Comparison of ENCODE assay signal across 10 cellular contexts in genomic region chr20:49483018-49483705, GRCh38. TPM values are rescaled to one million over a fixed set of nuclear protein-coding genes. Genes with fewer than 3 reads are reported as not detected.
A peak's percentile ranks its signal among the peaks of the same experiment; 100 is the strongest.
DNase-seq lines count a peak whose midpoint lies in the region; ATAC-seq and TF ChIP-seq lines count a peak whose summit lies in the region.
"Had no signal": no experiment of that assay in that cellular context is flagged by ENCODE, and none has a peak within 500 bp of the region (broad histone marks: within the 10 kb centered on the region; RNA-seq: fewer than 3 reads in every experiment).

No MANE protein-coding gene starts in this region.

- H3K4me3 ChIP-seq in iPS DF 6.9 (ENCODE audit: low read length) (peak overlapping the region; percentile 50; the same call in 1 of the 2 replicates), sigmoid colon (peak overlapping the region; percentile 60 to 79 (median 73))
- H3K4me3 ChIP-seq in effector memory CD4-positive, alpha-beta T cell (ENCODE audit: insufficient read depth, low read depth, low read length, poor library complexity, severe bottlenecking) = no peak overlapping the region

- TF ChIP-seq POLR2A in sigmoid colon (IDR thresholded peaks at IDR 0.05) = no peak

- no peaks in the 10 kb centered on the region for H3K36me3 Mint-ChIP-seq in T-cell

- in situ Hi-C loops in GM13977 (cut with MboI; ENCODE audit: low pct_unique_long_range_greater_than_20kb, low sequenced_read_pairs, unreplicated experiment) = no loop called here

- H3K4me1 Mint-ChIP-seq in T-cell = peaks cover 7 to 9% (median 7%) of the 10 kb centered on the region in 3 donors

- H3K9me3 ChIP-seq in iPS DF 6.9 (ENCODE audit: control insufficient read depth, insufficient read depth, low read length) (no peaks in the 10 kb centered on the region), sigmoid colon (no peaks in the 10 kb centered on the region)
- no peaks in the 10 kb centered on the region for H3K9me3 ChIP-seq in effector memory CD4-positive, alpha-beta T cell (ENCODE audit: control insufficient read depth, low read length)

- POLR2A ChIA-PET in T-cell (lab: Charles Lee) = no interaction called here

- no peaks in the 10 kb centered on the region for H3K9me3 Mint-ChIP-seq in T-cell

- WGBS in iPS DF 6.9 (ENCODE audit: insufficient coverage, insufficient read length) = no CpG with 5 or more reads among the region's 29 CpGs
- WGBS in sigmoid colon, 2 donors = 4 to 7% methylated on average over 29 of the region's 29 CpGs

- no peak overlapping the region for H3K27ac Mint-ChIP-seq in T-cell
- H3K27ac Mint-ChIP-seq: activated CD4-positive, alpha-beta T cell treated with anti-CD3 and anti-CD28 coated beads for 36 hours had no signal

- peak overlapping the region in 2 of 3 donors; percentile 25 to 79 for H3K4me3 Mint-ChIP-seq in T-cell

- H3K36me3 ChIP-seq in iPS DF 6.9 (ENCODE audit: control insufficient read depth, insufficient read depth, low read length) (no peaks in the 10 kb centered on the region; the same call in 1 of the 2 replicates), sigmoid colon (peaks cover 0 to 7% (median 2%) of the 10 kb centered on the region in 4 donors)
- no peaks in the 10 kb centered on the region for H3K36me3 ChIP-seq in effector memory CD4-positive, alpha-beta T cell (ENCODE audit: control insufficient read depth, insufficient read depth, low read length)
- H3K36me3 ChIP-seq: brain microvascular endothelial cell had no signal

- ATAC-seq in T-cell (replicated peaks in 1 of 4) = no peak
- no peak for ATAC-seq in left lobe of liver
- no peak for ATAC-seq in HG03045 (IDR thresholded peaks at IDR 0.05; ENCODE audit: unreplicated experiment)

- no peak overlapping the region for H3K27ac ChIP-seq in iPS DF 6.9 (ENCODE audit: low read length)
- peak overlapping the region; percentile 80 to 87 (median 86) for H3K27ac ChIP-seq in sigmoid colon
- no peak overlapping the region for H3K27ac ChIP-seq in effector memory CD4-positive, alpha-beta T cell (ENCODE audit: insufficient read depth, low read length, poor library complexity, severe bottlenecking)
- H3K27ac ChIP-seq: brain microvascular endothelial cell had no signal

- H3K27me3 ChIP-seq in iPS DF 6.9 (ENCODE audit: control insufficient read depth, insufficient read depth, low read length) (no peaks in the 10 kb centered on the region), sigmoid colon (peaks cover 0 to 3% (median 0%) of the 10 kb centered on the region in 3 donors)
- peaks cover 29% of the 10 kb centered on the region for H3K27me3 ChIP-seq in effector memory CD4-positive, alpha-beta T cell (replicated peaks; ENCODE audit: control insufficient read depth, insufficient read depth, low read length, poor library complexity, severe bottlenecking)

- TF ChIP-seq CTCF in GM13977 (IDR thresholded peaks at IDR 0.05; ENCODE audit: extremely low read depth, insufficient read depth, missing control alignments) (no peak), sigmoid colon (IDR thresholded peaks at IDR 0.05) (no peak)

- H3K4me1 ChIP-seq in iPS DF 6.9 (ENCODE audit: control insufficient read depth, insufficient read depth, low read length) = peaks cover 2% of the 10 kb centered on the region; the same call in 1 of the 2 replicates
- H3K4me1 ChIP-seq in sigmoid colon = peaks cover 0 to 56% (median 50%) of the 10 kb centered on the region in 4 donors
- peaks cover 10% of the 10 kb centered on the region for H3K4me1 ChIP-seq in effector memory CD4-positive, alpha-beta T cell (ENCODE audit: control insufficient read depth, insufficient read depth, low read length, poor library complexity, severe bottlenecking)

- intact Hi-C loops in sigmoid colon (cut with DNase I) = loop anchor here (2.0 kb wide), 2 partner anchors 36 to 68 kb away; no protein-coding TSS in a partner anchor

- CTCF ChIA-PET in T-cell (lab: Charles Lee) = interaction anchor here (0.7 to 2.0 kb wide), 3 partner anchors 149 to 705 kb away, joined by 3 to 8 read pairs (median 5); no protein-coding TSS in a partner anchor

- TF ChIP-seq EP300 in sigmoid colon (IDR thresholded peaks at IDR 0.05) = no peak

- H3K27me3 Mint-ChIP-seq in T-cell = peaks cover 58 to 63% of the 10 kb centered on the region in 2 donors

- DNase-seq in GM13977 (ENCODE audit: low spot score) (peak; percentile 37), T-cell (no peak), iPS DF 6.9 (ENCODE audit: low read depth, low spot score) (no peak), sigmoid colon (no peak), left lobe of liver (ENCODE audit: low spot score) (no peak), OCI-M1 (lab: John Stamatoyannopoulos, UW) (no peak)
- no peak for DNase-seq in effector memory CD4-positive, alpha-beta T cell

RNA-seq across cellular contexts. Expression of gene KCNB1, which starts 0.7 kb away (rescaled TPM):
- under 1 TPM in 4 of 5 donors, not detected in 1; 0.03 to 0.13 (median 0.12) TPM for total RNA-seq in T-cell
- 10 to 100 TPM; 11.8 to 20.6 (median 18.8) TPM for total RNA-seq in sigmoid colon
- polyA plus RNA-seq in sigmoid colon = 1 to 10 TPM in 1 of 3 donors, under 1 TPM in 1, not detected in 1; under 0.01 to 2.5 TPM
- total RNA-seq in left lobe of liver = 6.5 TPM
- total RNA-seq: activated CD4-positive, alpha-beta T cell treated with anti-CD3 and anti-CD28 coated beads for 36 hours had no signal

Comparison
In these comparisons a context has a peak if more than half of its experiments do, and no peak if none do; other contexts are left out.
1. H3K27ac ChIP-seq: peak in sigmoid colon (4 of 4); none in iPS DF 6.9 (single experiment) and effector memory CD4-positive, alpha-beta T cell (single experiment).